ENCODE assay signal across 1 cellular context in genomic region chr21:43782741-43783700, GRCh38.
TF ChIP-seq lines count a peak whose summit lies in the region.

No MANE protein-coding gene starts in this region.

TF ChIP-seq in HepG2, 621 proteins besides CTCF, POLR2A, EP300 and RAD21 (continued from another document and continues in another):
- TF ChIP-seq, protein P1, sequence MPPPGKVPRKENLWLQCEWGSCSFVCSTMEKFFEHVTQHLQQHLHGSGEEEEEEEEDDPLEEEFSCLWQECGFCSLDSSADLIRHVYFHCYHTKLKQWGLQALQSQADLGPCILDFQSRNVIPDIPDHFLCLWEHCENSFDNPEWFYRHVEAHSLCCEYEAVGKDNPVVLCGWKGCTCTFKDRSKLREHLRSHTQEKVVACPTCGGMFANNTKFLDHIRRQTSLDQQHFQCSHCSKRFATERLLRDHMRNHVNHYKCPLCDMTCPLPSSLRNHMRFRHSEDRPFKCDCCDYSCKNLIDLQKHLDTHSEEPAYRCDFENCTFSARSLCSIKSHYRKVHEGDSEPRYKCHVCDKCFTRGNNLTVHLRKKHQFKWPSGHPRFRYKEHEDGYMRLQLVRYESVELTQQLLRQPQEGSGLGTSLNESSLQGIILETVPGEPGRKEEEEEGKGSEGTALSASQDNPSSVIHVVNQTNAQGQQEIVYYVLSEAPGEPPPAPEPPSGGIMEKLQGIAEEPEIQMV (CRISPR knock-in tag; IDR thresholded peaks at IDR 0.05; ENCODE audit: low read depth), result no peak
- peak; percentile 14; the same call in 1 of the 2 replicates for TF ChIP-seq ZBTB33 (CRISPR knock-in tag; IDR thresholded peaks at IDR 0.05)
- TF ChIP-seq, protein P2, sequence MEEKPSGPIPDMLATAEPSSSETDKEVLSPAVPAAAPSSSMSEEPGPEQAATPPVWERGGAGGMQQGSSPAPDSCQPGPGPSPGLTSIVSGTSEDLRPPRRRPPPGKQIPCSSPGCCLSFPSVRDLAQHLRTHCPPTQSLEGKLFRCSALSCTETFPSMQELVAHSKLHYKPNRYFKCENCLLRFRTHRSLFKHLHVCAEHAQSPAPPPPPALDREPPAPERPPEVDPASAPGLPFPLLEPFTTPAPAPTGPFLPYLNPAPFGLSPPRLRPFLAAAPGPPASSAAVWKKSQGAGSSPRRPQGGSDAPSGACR (CRISPR knock-in tag; IDR thresholded peaks at IDR 0.05), result peak; percentile 73; the same call in 1 of the 2 replicates
- TF ChIP-seq ARHGAP35 (CRISPR knock-in tag; IDR thresholded peaks at IDR 0.05; ENCODE audit: borderline replicate concordance), result no peak
- TF ChIP-seq GRHL1 (CRISPR knock-in tag; conservative IDR thresholded peaks at IDR 0.05), result no peak
- TF ChIP-seq ZC3H13 (CRISPR knock-in tag; IDR thresholded peaks at IDR 0.05), result 0 out of 2 replicates have a peak, but pooled peaks have one; percentile 63
- TF ChIP-seq NRL (CRISPR knock-in tag; IDR thresholded peaks at IDR 0.05; ENCODE audit: borderline replicate concordance), result peak; percentile 77; the same call in 1 of the 2 replicates
- peak; percentile 83; the same call in 1 of the 2 replicates for TF ChIP-seq PRDM10 (CRISPR knock-in tag; IDR thresholded peaks at IDR 0.05; ENCODE audit: low read depth)
- no peak for TF ChIP-seq RFX1 (IDR thresholded peaks at IDR 0.05)
- peak; percentile 89 for TF ChIP-seq HIVEP1 (CRISPR knock-in tag; IDR thresholded peaks at IDR 0.05)
- TF ChIP-seq ZNF235 (CRISPR knock-in tag; IDR thresholded peaks at IDR 0.05; ENCODE audit: borderline replicate concordance), result 0 out of 2 replicates have a peak, but pooled peaks have one; percentile 61
- no peak for TF ChIP-seq ZNF615 (CRISPR knock-in tag; IDR thresholded peaks at IDR 0.05; ENCODE audit: borderline replicate concordance)
- TF ChIP-seq GFI1 (CRISPR knock-in tag; IDR thresholded peaks at IDR 0.05; ENCODE audit: borderline replicate concordance), result 0 out of 2 replicates have a peak, but pooled peaks have one; percentile 17
- TF ChIP-seq, protein P3, sequence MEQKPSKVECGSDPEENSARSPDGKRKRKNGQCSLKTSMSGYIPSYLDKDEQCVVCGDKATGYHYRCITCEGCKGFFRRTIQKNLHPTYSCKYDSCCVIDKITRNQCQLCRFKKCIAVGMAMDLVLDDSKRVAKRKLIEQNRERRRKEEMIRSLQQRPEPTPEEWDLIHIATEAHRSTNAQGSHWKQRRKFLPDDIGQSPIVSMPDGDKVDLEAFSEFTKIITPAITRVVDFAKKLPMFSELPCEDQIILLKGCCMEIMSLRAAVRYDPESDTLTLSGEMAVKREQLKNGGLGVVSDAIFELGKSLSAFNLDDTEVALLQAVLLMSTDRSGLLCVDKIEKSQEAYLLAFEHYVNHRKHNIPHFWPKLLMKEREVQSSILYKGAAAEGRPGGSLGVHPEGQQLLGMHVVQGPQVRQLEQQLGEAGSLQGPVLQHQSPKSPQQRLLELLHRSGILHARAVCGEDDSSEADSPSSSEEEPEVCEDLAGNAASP (CRISPR knock-in tag; IDR thresholded peaks at IDR 0.05; ENCODE audit: borderline replicate concordance), result peak; percentile 94
- TF ChIP-seq ZNF180 (CRISPR knock-in tag; IDR thresholded peaks at IDR 0.05; ENCODE audit: borderline replicate concordance, low read depth), result no peak
- no peak for TF ChIP-seq ZNF773 (CRISPR knock-in tag; IDR thresholded peaks at IDR 0.05; ENCODE audit: borderline replicate concordance)
- TF ChIP-seq ZBTB3 (CRISPR knock-in tag; IDR thresholded peaks at IDR 0.05; ENCODE audit: borderline replicate concordance, low read depth), result peak; percentile 36; the same call in 1 of the 2 replicates
- TF ChIP-seq ZNF709 (CRISPR knock-in tag; IDR thresholded peaks at IDR 0.05), result no peak; the same call in 1 of the 2 replicates
- no peak for TF ChIP-seq FIP1L1 (IDR thresholded peaks at IDR 0.05; ENCODE audit: borderline replicate concordance, insufficient read depth, low read depth, low read length)
- TF ChIP-seq, protein P4, sequence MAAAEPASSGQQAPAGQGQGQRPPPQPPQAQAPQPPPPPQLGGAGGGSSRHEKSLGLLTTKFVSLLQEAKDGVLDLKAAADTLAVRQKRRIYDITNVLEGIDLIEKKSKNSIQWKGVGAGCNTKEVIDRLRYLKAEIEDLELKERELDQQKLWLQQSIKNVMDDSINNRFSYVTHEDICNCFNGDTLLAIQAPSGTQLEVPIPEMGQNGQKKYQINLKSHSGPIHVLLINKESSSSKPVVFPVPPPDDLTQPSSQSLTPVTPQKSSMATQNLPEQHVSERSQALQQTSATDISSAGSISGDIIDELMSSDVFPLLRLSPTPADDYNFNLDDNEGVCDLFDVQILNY (CRISPR knock-in tag; conservative IDR thresholded peaks at IDR 0.05), result no peak
- TF ChIP-seq THAP11 (CRISPR knock-in tag; IDR thresholded peaks at IDR 0.05), result peak; percentile 77
- TF ChIP-seq ZFX (CRISPR knock-in tag; IDR thresholded peaks at IDR 0.05; ENCODE audit: low read depth), result peak; percentile 79
- no peak for TF ChIP-seq DR1 (CRISPR knock-in tag; IDR thresholded peaks at IDR 0.05)
- TF ChIP-seq, protein P5, sequence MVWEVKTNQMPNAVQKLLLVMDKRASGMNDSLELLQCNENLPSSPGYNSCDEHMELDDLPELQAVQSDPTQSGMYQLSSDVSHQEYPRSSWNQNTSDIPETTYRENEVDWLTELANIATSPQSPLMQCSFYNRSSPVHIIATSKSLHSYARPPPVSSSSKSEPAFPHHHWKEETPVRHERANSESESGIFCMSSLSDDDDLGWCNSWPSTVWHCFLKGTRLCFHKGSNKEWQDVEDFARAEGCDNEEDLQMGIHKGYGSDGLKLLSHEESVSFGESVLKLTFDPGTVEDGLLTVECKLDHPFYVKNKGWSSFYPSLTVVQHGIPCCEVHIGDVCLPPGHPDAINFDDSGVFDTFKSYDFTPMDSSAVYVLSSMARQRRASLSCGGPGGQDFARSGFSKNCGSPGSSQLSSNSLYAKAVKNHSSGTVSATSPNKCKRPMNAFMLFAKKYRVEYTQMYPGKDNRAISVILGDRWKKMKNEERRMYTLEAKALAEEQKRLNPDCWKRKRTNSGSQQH (CRISPR knock-in tag; IDR thresholded peaks at IDR 0.05; ENCODE audit: low read depth), result 0 out of 2 replicates have a peak, but pooled peaks have one; percentile 53
- peak; percentile 87 for TF ChIP-seq CSRNP1 (CRISPR knock-in tag; IDR thresholded peaks at IDR 0.05)
- no peak; the same call in 1 of the 2 replicates for TF ChIP-seq DMAP1 (CRISPR knock-in tag; IDR thresholded peaks at IDR 0.05)
- TF ChIP-seq KDM3A (CRISPR knock-in tag; IDR thresholded peaks at IDR 0.05; ENCODE audit: low read depth), result peak; percentile 87; the same call in 1 of the 2 replicates
- no peak for TF ChIP-seq ZFP36L1 (CRISPR knock-in tag; IDR thresholded peaks at IDR 0.05)
- TF ChIP-seq ZNF430 (CRISPR knock-in tag; IDR thresholded peaks at IDR 0.05), result peak; percentile 87
- TF ChIP-seq HDAC1 (CRISPR knock-in tag; IDR thresholded peaks at IDR 0.05), result peak; percentile 92
- TF ChIP-seq ZNF18 (CRISPR knock-in tag; IDR thresholded peaks at IDR 0.05; ENCODE audit: insufficient replicate concordance), result no peak
- peak; percentile 77; the same call in 1 of the 2 replicates for TF ChIP-seq ETV5 (CRISPR knock-in tag; IDR thresholded peaks at IDR 0.05; ENCODE audit: borderline replicate concordance)
- no peak for TF ChIP-seq ADNP (CRISPR knock-in tag; IDR thresholded peaks at IDR 0.05)
- peak; percentile 87; the same call in 1 of the 2 replicates for TF ChIP-seq ZNF121 (CRISPR knock-in tag; IDR thresholded peaks at IDR 0.05)
- TF ChIP-seq ZNF660 (CRISPR knock-in tag; IDR thresholded peaks at IDR 0.05; ENCODE audit: borderline replicate concordance, low read depth), result no peak
- TF ChIP-seq PAXIP1 (CRISPR knock-in tag; conservative IDR thresholded peaks at IDR 0.05), result peak; percentile 93
- peak; percentile 40; the same call in 1 of the 2 replicates for TF ChIP-seq ZNF546 (CRISPR knock-in tag; conservative IDR thresholded peaks at IDR 0.05)
